Comparison of ENCODE assay signal across 1 cellular context in genomic region chr11:63670738-63671321, GRCh38.
TF ChIP-seq lines count a peak whose summit lies in the region.

No MANE protein-coding gene starts in this region.

TF ChIP-seq in GM23338, 12 proteins besides CTCF, POLR2A, EP300 and RAD21 (continued from another document):
- no peak for TF ChIP-seq ZNF462 (CRISPR knock-in tag; IDR thresholded peaks at IDR 0.05)
- TF ChIP-seq ETS1 (IDR thresholded peaks at IDR 0.05), result no peak
- TF ChIP-seq EZH2 (IDR thresholded peaks at IDR 0.05; ENCODE audit: low read depth, unreplicated experiment), result no peak
- no peak; the same call in 1 of the 2 replicates for TF ChIP-seq POLR2AphosphoS5 (IDR thresholded peaks at IDR 0.05; ENCODE audit: low read depth)
- no peak for TF ChIP-seq REST (IDR thresholded peaks at IDR 0.05; ENCODE audit: unreplicated experiment)
- TF ChIP-seq ZNF331 (CRISPR knock-in tag; IDR thresholded peaks at IDR 0.05; ENCODE audit: low read depth), result no peak
- no peak for TF ChIP-seq EZH2phosphoT487 (IDR thresholded peaks at IDR 0.05; ENCODE audit: unreplicated experiment)
- TF ChIP-seq NANOG (IDR thresholded peaks at IDR 0.05; ENCODE audit: borderline replicate concordance), result no peak
